In the genomic region with DNA sequence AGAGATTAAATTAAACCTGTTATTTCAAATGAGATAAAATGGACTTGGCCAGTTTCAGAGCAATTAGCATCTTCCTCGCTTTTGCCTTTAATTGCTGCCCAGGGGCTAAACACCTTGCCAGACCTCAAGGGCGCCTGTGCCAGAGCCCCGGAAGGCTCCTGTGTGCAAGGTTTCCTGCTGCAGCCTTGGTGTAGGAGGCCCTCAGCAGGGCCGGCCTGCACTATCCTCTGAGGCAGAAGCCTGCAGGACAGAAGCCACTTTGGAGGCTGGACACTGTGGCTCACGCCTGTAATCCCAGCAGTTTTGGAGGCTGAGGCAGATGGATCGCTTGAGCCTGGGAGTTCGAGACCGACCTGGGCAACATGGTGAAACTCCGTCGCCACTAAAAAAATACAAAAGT, we compare ENCODE assay signal across 19 cellular contexts.
"Had no signal": no experiment of that assay in that cellular context is flagged by ENCODE, and none has a peak within 500 bp of the region (broad histone marks: within the 10 kb centered on the region; RNA-seq: fewer than 3 reads in every experiment).

No MANE protein-coding gene starts in this region.

- ATAC-seq: activated T-cell treated with anti-CD3 and anti-CD28 coated beads, Interleukin-2, amount 50 U/mL, for 72 hours; stimulated activated naive CD8-positive, alpha-beta T cell treated with anti-CD3 and anti-CD28 coated beads, Interleukin-15, amount 100 ng/mL, for 72 hours; upper lobe of right lung had no signal

- H3K4me1 ChIP-seq: upper lobe of right lung had no signal

- H3K4me2 ChIP-seq: hepatocyte had no signal

- H3K27ac ChIP-seq: hepatocyte, upper lobe of right lung had no signal

- H3K4me3 ChIP-seq: adrenal gland, hepatocyte, thoracic aorta, upper lobe of right lung had no signal

- DNase-seq: activated CD4-positive, alpha-beta T cell treated with anti-CD3 and anti-CD28 coated beads for 1 hour; activated CD4-positive, alpha-beta T cell treated with anti-CD3 and anti-CD28 coated beads, Interleukin-2, amount 50 U/mL, for 4 hours; activated effector memory CD4-positive, alpha-beta T cell treated with anti-CD3 and anti-CD28 coated beads, Interleukin-2, amount 50 U/mL, for 16 hours; activated T-cell treated with anti-CD3 and anti-CD28 coated beads, Interleukin-2, amount 50 U/mL, for 72 hours; dermis blood vessel endothelial cell; foreskin fibroblast; mammary epithelial cell; midbrain; nephron progenitor cell; small intestine; stimulated activated CD4-positive, alpha-beta T cell treated with anti-CD3 and anti-CD28 coated beads, Interleukin-4, amount 100 ng/mL, for 1 hour; stimulated activated naive CD8-positive, alpha-beta T cell treated with anti-CD3 and anti-CD28 coated beads, Interleukin-15, amount 100 ng/mL, for 72 hours; SW 1271; T-helper 2 cell; upper lobe of right lung; WERI-Rb-1 had no signal

- H3K36me3 ChIP-seq: adrenal gland, thoracic aorta, upper lobe of right lung had no signal

- H3K9me3 ChIP-seq: adrenal gland, thoracic aorta, upper lobe of right lung had no signal

- H3K27me3 ChIP-seq: adrenal gland, hepatocyte, upper lobe of right lung had no signal
